In the genomic region with DNA sequence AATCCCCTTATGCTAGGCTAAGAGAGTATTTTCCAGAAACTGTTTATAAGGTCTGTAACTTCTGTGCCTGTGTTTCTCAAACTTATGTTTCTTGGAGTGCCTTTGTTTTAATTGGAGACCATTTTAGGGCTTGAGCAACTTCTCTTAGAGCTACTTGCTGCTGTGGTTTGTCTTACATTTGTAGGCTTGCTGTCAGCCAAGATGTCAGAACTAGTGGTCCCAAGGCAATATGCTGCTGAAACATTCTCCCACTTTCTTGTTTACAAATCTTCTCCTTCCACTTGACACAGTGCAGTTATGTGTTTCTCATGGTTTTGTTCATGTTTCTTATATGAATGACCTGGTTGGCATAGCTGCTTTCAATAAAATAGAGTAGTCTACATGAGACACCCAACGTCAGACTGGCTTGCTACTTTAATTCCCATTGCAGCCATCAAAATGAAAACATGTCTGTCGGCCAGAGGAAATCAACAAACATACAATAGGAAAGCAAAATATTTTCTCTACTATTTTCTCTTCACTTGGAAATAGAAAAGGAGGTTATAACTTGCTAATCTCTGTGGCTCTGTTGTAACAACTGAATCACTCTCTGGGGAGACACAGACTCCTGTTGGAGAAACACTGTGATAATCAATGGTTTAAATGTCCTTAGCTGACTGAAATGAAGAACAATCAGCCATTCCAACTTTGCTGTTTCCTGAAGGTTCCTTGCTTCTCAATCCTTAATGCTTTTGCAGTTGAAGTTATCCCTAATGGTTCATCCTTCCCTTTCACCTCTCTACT, we compare ENCODE assay signal across 1 cellular context.
TF ChIP-seq lines count a peak whose summit lies in the region.

No MANE protein-coding gene starts in this region.

TF ChIP-seq in IMR-90, 13 proteins besides CTCF, POLR2A, EP300 and RAD21 (continued from another document):
- TF ChIP-seq, protein P1, sequence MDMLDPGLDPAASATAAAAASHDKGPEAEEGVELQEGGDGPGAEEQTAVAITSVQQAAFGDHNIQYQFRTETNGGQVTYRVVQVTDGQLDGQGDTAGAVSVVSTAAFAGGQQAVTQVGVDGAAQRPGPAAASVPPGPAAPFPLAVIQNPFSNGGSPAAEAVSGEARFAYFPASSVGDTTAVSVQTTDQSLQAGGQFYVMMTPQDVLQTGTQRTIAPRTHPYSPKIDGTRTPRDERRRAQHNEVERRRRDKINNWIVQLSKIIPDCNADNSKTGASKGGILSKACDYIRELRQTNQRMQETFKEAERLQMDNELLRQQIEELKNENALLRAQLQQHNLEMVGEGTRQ (IDR thresholded peaks at IDR 0.05; ENCODE audit: low read depth, low read length), result no peak
- no peak for TF ChIP-seq MAFK (IDR thresholded peaks at IDR 0.05; ENCODE audit: low read depth, low read length)
